8 cellular contexts compared by ENCODE assay signal in the genomic region with DNA sequence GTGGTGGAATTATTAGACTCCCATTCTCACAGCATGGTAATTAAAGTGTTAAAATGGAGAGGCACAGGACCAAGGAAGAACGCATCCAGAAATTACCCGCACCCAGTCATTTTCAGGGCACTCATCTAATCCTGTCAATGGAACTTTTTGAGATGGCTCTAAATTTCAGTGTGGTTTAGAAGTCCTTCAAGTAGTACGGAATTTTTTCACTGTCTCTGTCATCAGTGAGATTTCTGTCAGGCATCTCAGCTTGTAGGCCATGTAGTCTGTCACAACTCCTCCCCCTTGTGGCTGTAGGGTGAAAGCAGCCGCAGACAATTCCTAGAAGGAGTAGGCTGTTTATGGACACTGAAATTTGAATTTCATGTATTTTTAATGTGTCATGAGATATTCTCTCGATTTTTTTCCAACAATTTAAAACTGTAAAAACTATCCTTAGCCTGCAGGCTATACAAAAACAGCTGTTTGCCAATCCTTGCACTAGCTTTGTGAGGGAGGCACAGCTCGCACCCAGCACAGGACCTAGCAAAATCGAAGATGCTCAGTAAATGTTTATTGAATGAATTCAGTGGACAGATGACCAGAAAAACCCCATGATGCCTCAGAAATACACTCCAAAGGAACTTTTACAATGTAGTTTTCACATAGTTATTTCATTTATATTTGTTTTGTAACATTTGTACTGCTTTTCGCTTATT. TPM values are rescaled to one million over a fixed set of nuclear protein-coding genes. Genes with fewer than 3 reads are reported as not detected.
DNase-seq lines count a peak whose midpoint lies in the region; ATAC-seq and TF ChIP-seq lines count a peak whose summit lies in the region.

No MANE protein-coding gene starts in this region.

- H3K4me1 ChIP-seq in colonic mucosa, result no peaks in the 10 kb centered on the region

- H3K9ac ChIP-seq in colonic mucosa (ENCODE audit: low read depth in 2 of 2, low read length in 2 of 2), result no peak overlapping the region

- no peak overlapping the region for H3K27ac ChIP-seq in colonic mucosa

- no peak overlapping the region for H3K27ac Mint-ChIP-seq in activated B cell treated with CpG ODN at 0.5 μM for 24 hours

- H3K4me3 Mint-ChIP-seq in activated B cell treated with CpG ODN at 0.5 μM for 24 hours, result no peak overlapping the region

- CTCF ChIA-PET in activated B cell treated with CpG ODN at 0.5 μM for 24 hours (lab: Charles Lee), result interaction anchor here (0.8 to 5.0 kb wide), 9 partner anchors 9 to 850 kb away, joined by 3 to 83 read pairs (median 4); no protein-coding TSS in a partner anchor

- H3K9me3 ChIP-seq in colonic mucosa, result no peaks in the 10 kb centered on the region

- peak; percentile 34 for DNase-seq in GDM1 (lab: John Stamatoyannopoulos, UW)
- DNase-seq in NCI-H345 (lab: John Stamatoyannopoulos, UW), result peak; percentile 69
- DNase-seq in activated B cell treated with CpG ODN at 0.5 μM for 24 hours, result peak; percentile 19
- DNase-seq in colonic mucosa, result peak; percentile 69
- DNase-seq in left lobe of liver (ENCODE audit: low spot score), result peak; percentile 58
- peak; percentile 19 to 35 (median 22) for DNase-seq in stimulated activated CD4-positive, alpha-beta T cell treated with anti-CD3 and anti-CD28 coated beads, TNF-alpha, amount 100 ng/mL, for 1 hour (ENCODE audit: low read depth in 3 of 3, low spot score in 1 of 3)

- no peaks in the 10 kb centered on the region for H3K27me3 Mint-ChIP-seq in activated B cell treated with CpG ODN at 0.5 μM for 24 hours

- ATAC-seq in HG02884 (IDR thresholded peaks at IDR 0.05; ENCODE audit: unreplicated experiment), result peak; percentile 62
- ATAC-seq in activated B cell treated with CpG ODN at 0.5 μM for 24 hours (ENCODE audit: low read depth), result peak; percentile 97
- peak; percentile 99 for ATAC-seq in left lobe of liver
- ATAC-seq in GM19328 (IDR thresholded peaks at IDR 0.05; ENCODE audit: unreplicated experiment), result no peak

- no peak overlapping the region for H3K4me3 ChIP-seq in colonic mucosa

- no peaks in the 10 kb centered on the region for H3K27me3 ChIP-seq in colonic mucosa

- H3K9me3 Mint-ChIP-seq in activated B cell treated with CpG ODN at 0.5 μM for 24 hours, result no peaks in the 10 kb centered on the region

- intact Hi-C loops in activated B cell treated with CpG ODN at 0.5 μM for 24 hours (cut with micrococcal nuclease), result loop anchor here (1.0 to 2.0 kb wide), 4 partner anchors 32 to 850 kb away; no protein-coding TSS in a partner anchor
- intact Hi-C loops in colonic mucosa (cut with DNase I), result no loop called here

- POLR2A ChIA-PET in activated B cell treated with CpG ODN at 0.5 μM for 24 hours (lab: Charles Lee), result interaction anchor here (1.0 kb wide), 1 partner anchor 173 kb away, joined by 3 read pairs; no protein-coding TSS in a partner anchor

- TF ChIP-seq CTCF in activated B cell treated with CpG ODN at 0.5 μM for 24 hours (IDR thresholded peaks at IDR 0.05) (peak; percentile 15), colonic mucosa (IDR thresholded peaks at IDR 0.05) (peak; percentile 78)

- peaks cover 4% of the 10 kb centered on the region for H3K36me3 ChIP-seq in colonic mucosa

- H3K4me1 Mint-ChIP-seq in activated B cell treated with CpG ODN at 0.5 μM for 24 hours, result peaks cover 4% of the 10 kb centered on the region

- H3K36me3 Mint-ChIP-seq in activated B cell treated with CpG ODN at 0.5 μM for 24 hours (ENCODE audit: low read depth), result peaks cover 11% of the 10 kb centered on the region

RNA-seq across cellular contexts. Expression of gene NUP133, which starts 6.6 kb away (rescaled TPM):
- total RNA-seq in activated B cell treated with CpG ODN at 0.5 μM for 24 hours (49.6 and 56.2 TPM in 2 replicates), colonic mucosa (10 to 100 TPM; 25.9 to 37.8 TPM), left lobe of liver (12.1 TPM)

RNA-seq across cellular contexts. Expression of gene ABCB10, which starts 43.8 kb away (rescaled TPM):
- total RNA-seq in activated B cell treated with CpG ODN at 0.5 μM for 24 hours (11.7 and 14.5 TPM in 2 replicates), colonic mucosa (10 to 100 TPM; 22.3 to 24.7 TPM), left lobe of liver (16.4 TPM)

Comparison
In these comparisons a context has a peak if more than half of its experiments do, and no peak if none do; other contexts are left out.
1. DNase-seq: peak in every context shown above with its lines; median percentile 69 in NCI-H345; 69 in colonic mucosa; 58 in left lobe of liver; 34 in GDM1; 22 in stimulated activated CD4-positive, alpha-beta T cell treated with anti-CD3 and anti-CD28 coated beads, TNF-alpha, amount 100 ng/mL, for 1 hour; 19 in activated B cell treated with CpG ODN at 0.5 μM for 24 hours.